In genomic region chr1:9717193-9718005, GRCh38 we compare ENCODE assay signal across 9 cellular contexts.
A peak's percentile ranks its signal among the peaks of the same experiment; 100 is the strongest.
DNase-seq lines count a peak whose midpoint lies in the region; ATAC-seq and TF ChIP-seq lines count a peak whose summit lies in the region.
"Had no signal": no experiment of that assay in that cellular context is flagged by ENCODE, and none has a peak within 500 bp of the region (broad histone marks: within the 10 kb centered on the region; RNA-seq: fewer than 3 reads in every experiment).

No MANE protein-coding gene starts in this region.

- CTCF ChIA-PET in MCF 10A (lab: Yijun Ruan, JAX), result interaction anchor here (0.7 kb wide), 1 partner anchor 91 kb away, joined by 3 read pairs; no protein-coding TSS in a partner anchor

- H3K9me3 Mint-ChIP-seq in MCF 10A (ENCODE audit: unreplicated experiment), result no peaks in the 10 kb centered on the region
- H3K9me3 Mint-ChIP-seq: brain had no signal

- TF ChIP-seq CTCF in breast epithelium (IDR thresholded peaks at IDR 0.05), result no peak
- TF ChIP-seq CTCF in MCF 10A (IDR thresholded peaks at IDR 0.05; ENCODE audit: unreplicated experiment), result no peak
- no peak for TF ChIP-seq CTCF in NB4 (IDR thresholded peaks at IDR 0.05; ENCODE audit: low read depth, low read length)
- TF ChIP-seq CTCF in heart left ventricle (IDR thresholded peaks at IDR 0.05), result no peak

- H3K9me3 ChIP-seq in breast epithelium (no peaks in the 10 kb centered on the region), heart left ventricle (no peaks in the 10 kb centered on the region)

- peaks cover 6% of the 10 kb centered on the region for H3K4me1 Mint-ChIP-seq in MCF 10A (ENCODE audit: insufficient read depth, unreplicated experiment)
- H3K4me1 Mint-ChIP-seq: brain had no signal

- TF ChIP-seq POLR2A in breast epithelium (IDR thresholded peaks at IDR 0.05), result no peak
- TF ChIP-seq POLR2A in NB4 (IDR thresholded peaks at IDR 0.05; ENCODE audit: extremely low read depth, insufficient read length), result peak; percentile 43
- no peak for TF ChIP-seq POLR2A in heart left ventricle (IDR thresholded peaks at IDR 0.05)

- no peak overlapping the region for H3K4me3 Mint-ChIP-seq in MCF 10A (ENCODE audit: unreplicated experiment)
- H3K4me3 Mint-ChIP-seq: brain had no signal

- H3K4me1 ChIP-seq in breast epithelium (no peaks in the 10 kb centered on the region), heart left ventricle (peaks cover 0 to 38% (median 0%) of the 10 kb centered on the region in 12 donors)

- H3K36me3 Mint-ChIP-seq in MCF 10A (ENCODE audit: insufficient read depth, unreplicated experiment), result peaks cover 6% of the 10 kb centered on the region
- H3K36me3 Mint-ChIP-seq: brain had no signal

- 48 to 60% (median 52%) methylated on average over 22 to 25 of the region's 25 CpGs for WGBS in heart left ventricle, 4 donors

- DNase-seq in breast epithelium (ENCODE audit: low spot score in 2 of 2) (peak in 1 of 2 donors; percentile 83), MCF 10A (ENCODE audit: unreplicated experiment) (no peak), NB4 (ENCODE audit: low read depth) (peak; percentile 95), activated T-cell treated with anti-CD3 and anti-CD28 coated beads for 48 hours (ENCODE audit: low read depth) (peak; percentile 75), heart left ventricle (peak in 4 of 5 donors; percentile 49 to 84 (median 58)), NCI-H2107 treated with DMSO at 0.1 percent for 48 hours (lab: John Stamatoyannopoulos, UW; ENCODE audit: unreplicated experiment) (no peak), NCI-H226 (no peak)

- no peaks in the 10 kb centered on the region for H3K27me3 Mint-ChIP-seq in MCF 10A (ENCODE audit: insufficient read depth, unreplicated experiment)

- H3K27ac Mint-ChIP-seq in MCF 10A (ENCODE audit: low read depth, unreplicated experiment), result no peak overlapping the region

- POLR2A ChIA-PET in MCF 10A (lab: Yijun Ruan, JAX), result interaction anchor here (0.6 to 0.9 kb wide), 2 partner anchors 10 to 48 kb away, joined by 3 to 4 read pairs; no protein-coding TSS in a partner anchor

- H3K36me3 ChIP-seq in breast epithelium (no peaks in the 10 kb centered on the region), heart left ventricle (peaks cover 0 to 77% (median 4%) of the 10 kb centered on the region in 9 donors)

- H3K4me3 ChIP-seq in breast epithelium (peak overlapping the region in 2 of 3 donors; percentile 31 to 49), NB4 (ENCODE audit: low read depth, low read length) (peak overlapping the region; percentile 30), heart left ventricle (peak overlapping the region in 8 of 12 donors; percentile 15 to 48 (median 32)), skin epidermis (peak overlapping the region in 5 of 7 experiments; percentile 2 to 17 (median 11))

- no TSS peak for BruUV-seq in MCF 10A (replicated peaks; lab: Mats Ljungman, UMichigan)

- H3K27ac ChIP-seq in breast epithelium (peak overlapping the region; percentile 76 to 80), heart left ventricle (peak overlapping the region in 4 of 12 donors; percentile 8 to 88 (median 32)), skin epidermis (peak overlapping the region; percentile 18 to 99 (median 81))

- intact Hi-C loops in breast epithelium (cut with DNase I; ENCODE audit: low total_unique reads) (no loop called here), MCF 10A (cut with micrococcal nuclease) (no loop called here), heart left ventricle (cut with DNase I) (no loop called here)

- H3K27me3 ChIP-seq in breast epithelium (no peaks in the 10 kb centered on the region), heart left ventricle (no peaks in the 10 kb centered on the region)

- ATAC-seq in heart left ventricle, result peak; percentile 12 to 66 (median 32)

Comparison
In these comparisons a context has a peak if more than half of its experiments do, and no peak if none do; other contexts are left out.
1. DNase-seq: peak in NB4 (single experiment), activated T-cell treated with anti-CD3 and anti-CD28 coated beads for 48 hours (single experiment) and heart left ventricle (4 of 5); none in MCF 10A (single experiment), NCI-H2107 treated with DMSO at 0.1 percent for 48 hours (single experiment) and NCI-H226 (single experiment).
2. Peak in every context shown above with its lines, with median percentiles within 50 percentile points of each other: H3K4me3 ChIP-seq.